12 cellular contexts compared by ENCODE assay signal in genomic region chr15:35308802-35309201, GRCh38.
DNase-seq lines count a peak whose midpoint lies in the region; ATAC-seq, FAIRE-seq and TF ChIP-seq lines count a peak whose summit lies in the region.
"Had no signal": no experiment of that assay in that cellular context is flagged by ENCODE, and none has a peak within 500 bp of the region (broad histone marks: within the 10 kb centered on the region; RNA-seq: fewer than 3 reads in every experiment).

No MANE protein-coding gene starts in this region.

- peaks cover 26% of the 10 kb centered on the region for H3K4me1 ChIP-seq in upper lobe of right lung

- H3K4me3 ChIP-seq in bronchial epithelial cell (ENCODE audit: low read depth, low read length) (no peak overlapping the region), upper lobe of right lung (no peak overlapping the region)
- H3K4me3 ChIP-seq: SK-N-MC, upper lobe of left lung had no signal

- no peaks in the 10 kb centered on the region for H3K36me3 ChIP-seq in bronchial epithelial cell (ENCODE audit: control insufficient read depth, insufficient read depth, low read length)
- no peaks in the 10 kb centered on the region for H3K36me3 ChIP-seq in upper lobe of right lung
- H3K36me3 ChIP-seq: upper lobe of left lung had no signal

- H3K27ac ChIP-seq in upper lobe of right lung = peak overlapping the region; percentile 20
- H3K27ac ChIP-seq: SK-N-MC had no signal

- TF ChIP-seq CTCF in bronchial epithelial cell (IDR thresholded peaks at IDR 0.05; ENCODE audit: insufficient read depth, low read length, severe bottlenecking) (no peak), upper lobe of right lung (IDR thresholded peaks at IDR 0.05) (no peak)

- no peaks in the 10 kb centered on the region for H3K9me3 ChIP-seq in upper lobe of right lung
- H3K9me3 ChIP-seq: upper lobe of left lung had no signal

- no peak for FAIRE-seq in bronchial epithelial cell (lab: Jason Lieb, UNC)

- peak; percentile 49 for DNase-seq in NCI-H345 (lab: John Stamatoyannopoulos, UW)
- no peak for DNase-seq in NCI-H345 treated with DMSO at 0.1 percent for 48 hours (lab: John Stamatoyannopoulos, UW; ENCODE audit: unreplicated experiment)
- peak; percentile 31 for DNase-seq in bronchial epithelial cell (ENCODE audit: low read depth)
- DNase-seq in left kidney (ENCODE audit: low read depth, low spot score) = peak; percentile 71
- no peak for DNase-seq in upper lobe of right lung
- no peak for DNase-seq in GF-D8 (lab: John Stamatoyannopoulos, UW)
- DNase-seq: activated T-cell treated with anti-CD3 and anti-CD28 coated beads, Interleukin-2, amount 50 U/mL, for 1 hour; NCI-H1105 treated with DMSO at 0.1 percent for 48 hours; upper lobe of left lung had no signal

- ATAC-seq in upper lobe of right lung (peak; percentile 87), HG02884 (IDR thresholded peaks at IDR 0.05; ENCODE audit: unreplicated experiment) (no peak), GM21717 (IDR thresholded peaks at IDR 0.05; ENCODE audit: unreplicated experiment) (no peak)

- H3K27me3 ChIP-seq in bronchial epithelial cell (ENCODE audit: control insufficient read depth, insufficient read depth, low read length) (no peaks in the 10 kb centered on the region), upper lobe of right lung (no peaks in the 10 kb centered on the region)
- H3K27me3 ChIP-seq: upper lobe of left lung had no signal

- intact Hi-C loops in upper lobe of right lung (cut with DNase I) = no loop called here

Comparison
In these comparisons a context has a peak if more than half of its experiments do, and no peak if none do; other contexts are left out.
1. DNase-seq: peak in NCI-H345 (single experiment), bronchial epithelial cell (single experiment) and left kidney (single experiment); none in NCI-H345 treated with DMSO at 0.1 percent for 48 hours (single experiment), upper lobe of right lung (single experiment) and GF-D8 (single experiment).